In the genomic region with DNA sequence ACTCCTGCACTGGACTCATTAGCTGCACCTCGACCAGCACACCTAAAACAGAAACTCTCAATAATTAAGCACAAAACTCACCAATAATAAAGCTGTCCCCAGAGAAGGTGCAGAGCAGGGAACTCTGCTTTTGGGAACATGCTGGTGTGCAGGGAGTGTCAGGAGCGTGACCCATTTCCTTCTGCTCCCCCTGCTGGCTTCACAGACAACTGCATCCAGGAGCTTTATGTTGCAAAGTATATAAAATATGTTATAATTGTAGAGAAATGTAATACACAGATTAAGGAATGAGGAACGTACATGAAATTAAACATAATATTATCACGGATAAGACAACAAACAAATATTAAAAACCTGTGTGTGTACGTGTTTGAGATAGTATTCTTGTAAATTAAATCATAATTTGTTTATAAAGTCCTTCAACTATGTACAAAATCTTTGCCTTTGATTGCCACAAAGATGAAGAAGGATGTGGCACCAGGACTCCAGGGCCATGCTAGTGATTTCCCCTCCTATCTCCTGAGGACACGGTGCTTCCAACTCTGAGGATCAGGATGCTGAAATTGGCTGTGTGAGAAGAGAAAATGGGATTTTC, we compare ENCODE assay signal across 8 cellular contexts.
A peak's percentile ranks its signal among the peaks of the same experiment; 100 is the strongest.
DNase-seq lines count a peak whose midpoint lies in the region; ATAC-seq and TF ChIP-seq lines count a peak whose summit lies in the region.

No MANE protein-coding gene starts in this region.

- TF ChIP-seq CTCF in gastroesophageal sphincter (IDR thresholded peaks at IDR 0.05) = peak; percentile 44 to 68 (median 54)
- peak; percentile 95 for TF ChIP-seq CTCF in retinal pigment epithelial cell (conservative IDR thresholded peaks at IDR 0.05; ENCODE audit: low read depth, low read length)
- TF ChIP-seq CTCF in lower leg skin (IDR thresholded peaks at IDR 0.05) = peak in 1 of 3 donors; percentile 31

- WGBS in gastroesophageal sphincter (ENCODE audit: low coverage in 1 of 2), 2 donors = 8 to 12% methylated on average over 6 of the region's 6 CpGs
- WGBS in lower leg skin, 2 donors = 6 to 13% methylated on average over 6 of the region's 6 CpGs

- TF ChIP-seq POLR2A in gastroesophageal sphincter (IDR thresholded peaks at IDR 0.05) (no peak), lower leg skin (IDR thresholded peaks at IDR 0.05) (no peak)

- no peak for ATAC-seq in gastroesophageal sphincter

- H3K4me3 ChIP-seq in gastroesophageal sphincter (no peak overlapping the region), retinal pigment epithelial cell (ENCODE audit: low read length) (no peak overlapping the region), lower leg skin (ENCODE audit: low read depth, poor library complexity, severe bottlenecking) (no peak overlapping the region)

- peaks cover 27% of the 10 kb centered on the region for H3K27me3 ChIP-seq in gastroesophageal sphincter

- no peak for TF ChIP-seq EP300 in gastroesophageal sphincter (IDR thresholded peaks at IDR 0.05)

- no peak overlapping the region for H3K27ac ChIP-seq in gastroesophageal sphincter

- intact Hi-C loops in lower leg skin (cut with DNase I; ENCODE audit: low total_unique reads) = no loop called here

- POLR2A ChIA-PET in HEK293T (lab: Yijun Ruan, JAX) = no interaction called here

- H3K36me3 ChIP-seq in gastroesophageal sphincter = no peaks in the 10 kb centered on the region

- no peaks in the 10 kb centered on the region for H3K9me3 ChIP-seq in gastroesophageal sphincter

- DNase-seq in NCI-H524 (lab: John Stamatoyannopoulos, UW) (peak; percentile 20 to 30), NCI-H524 treated with DMSO at 0.1 percent for 48 hours (lab: John Stamatoyannopoulos, UW) (no peak), HEK293T (ENCODE audit: extremely low spot score) (peak; percentile 65), NCI-H2171 (lab: John Stamatoyannopoulos, UW) (peak; percentile 16), activated T-cell treated with anti-CD3 and anti-CD28 coated beads for 48 hours (ENCODE audit: low read depth) (peak; percentile 25), retinal pigment epithelial cell (ENCODE audit: low read depth) (no peak), lower leg skin (ENCODE audit: low spot score in 2 of 2) (no peak)

- no peaks in the 10 kb centered on the region for H3K4me1 ChIP-seq in gastroesophageal sphincter

- CTCF ChIA-PET in HEK293T (lab: Yijun Ruan, JAX) = interaction anchor here (0.6 to 3.1 kb wide), 11 partner anchors 9 to 203 kb away, joined by 3 to 12 read pairs (median 5); no protein-coding TSS in a partner anchor

TF ChIP-seq in HEK293T, 16 proteins besides CTCF, POLR2A, EP300 and RAD21:
- TF ChIP-seq NFRKB (IDR thresholded peaks at IDR 0.05) (no peak), FOXK2 (IDR thresholded peaks at IDR 0.05) (no peak), BHLHE40 (IDR thresholded peaks at IDR 0.05; ENCODE audit: borderline replicate concordance) (no peak), FOXA1 (IDR thresholded peaks at IDR 0.05) (no peak), L3MBTL2 (conservative IDR thresholded peaks at IDR 0.05) (no peak), HDGF (IDR thresholded peaks at IDR 0.05; ENCODE audit: borderline replicate concordance) (no peak), SP1 (IDR thresholded peaks at IDR 0.05) (no peak), ELF4 (IDR thresholded peaks at IDR 0.05) (no peak), PKNOX1 (IDR thresholded peaks at IDR 0.05) (no peak), ARNT (IDR thresholded peaks at IDR 0.05) (no peak), TARDBP (IDR thresholded peaks at IDR 0.05) (no peak)

Comparison
In these comparisons a context has a peak if more than half of its experiments do, and no peak if none do; other contexts are left out.
1. DNase-seq: peak in NCI-H524 (2 of 2), HEK293T (single experiment), NCI-H2171 (single experiment) and activated T-cell treated with anti-CD3 and anti-CD28 coated beads for 48 hours (single experiment); none in NCI-H524 treated with DMSO at 0.1 percent for 48 hours (single experiment), retinal pigment epithelial cell (single experiment) and lower leg skin (0 of 2).